20 cellular contexts compared by ENCODE assay signal in the genomic region with DNA sequence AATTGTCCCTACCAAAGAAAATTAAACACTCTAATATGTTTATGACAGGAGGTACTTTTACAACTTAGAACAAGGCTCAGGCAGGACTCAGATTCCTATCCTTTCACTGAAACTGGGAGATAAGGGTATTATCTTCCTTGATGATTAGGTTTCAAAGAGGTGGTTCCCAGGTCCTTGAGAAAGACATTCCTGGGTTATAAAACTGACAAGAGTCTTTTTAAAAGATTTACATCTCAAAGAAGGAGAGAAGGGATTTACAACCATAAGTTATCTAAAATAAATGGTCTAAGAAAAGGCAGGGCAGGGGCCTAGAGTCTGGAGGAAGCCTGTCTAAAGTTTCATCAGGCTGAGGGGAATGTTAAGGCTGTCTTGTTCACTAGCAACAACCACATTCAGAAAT.
"Had no signal": no experiment of that assay in that cellular context is flagged by ENCODE, and none has a peak within 500 bp of the region (broad histone marks: within the 10 kb centered on the region; RNA-seq: fewer than 3 reads in every experiment).

No MANE protein-coding gene starts in this region.

- DNase-seq: activated gamma-delta T cell treated with Interleukin-2 at 50 U/mL for 16 hours; activated T-cell treated with anti-CD3 and anti-CD28 coated beads, Interleukin-2, amount 50 U/mL, for 1 hour; aorta; caudate nucleus; effector memory CD4-positive, alpha-beta T cell; foreskin keratinocyte; left ventricle myocardium superior; mammary epithelial cell; occipital lobe; small intestine; stimulated activated CD4-positive, alpha-beta T cell treated with anti-CD3 and anti-CD28 coated beads, Interleukin-15, amount 100 ng/mL, for 24 hours; stomach; T-helper 9 cell had no signal

- H3K4me3 ChIP-seq: stomach, suprapubic skin, tibial nerve had no signal

- H3K4me3 Mint-ChIP-seq: brain; dendritic cell treated with granulocyte-macrophage colony-stimulating factor and Interleukin-4, amounts not matched to agents 40 ng/mL and 50 ng/mL, for 4 days; stimulated activated memory B cell treated with anti-CD40 and anti-IgM and Interleukin-4, amounts not matched to agents 10 μg/mL and 1 μg/mL and 100 μg/mL, for 72 hours had no signal

- H3K27me3 ChIP-seq: foreskin keratinocyte, stomach, suprapubic skin, tibial nerve had no signal

- H3K27ac ChIP-seq: foreskin keratinocyte, stomach, suprapubic skin, tibial nerve had no signal

- H3K27ac Mint-ChIP-seq: activated naive CD4-positive, alpha-beta T cell treated with anti-CD3 and anti-CD28 coated beads, Interleukin-2, amount 50 U/mL, for 72 hours; dendritic cell treated with granulocyte-macrophage colony-stimulating factor and Interleukin-4, amounts not matched to agents 40 ng/mL and 50 ng/mL, for 4 days; stimulated activated memory B cell treated with anti-CD40 and anti-IgM and Interleukin-4, amounts not matched to agents 10 μg/mL and 1 μg/mL and 100 μg/mL, for 72 hours had no signal

- H3K36me3 Mint-ChIP-seq: activated naive CD4-positive, alpha-beta T cell treated with anti-CD3 and anti-CD28 coated beads, Interleukin-2, amount 50 U/mL, for 72 hours; brain; stimulated activated memory B cell treated with anti-CD40 and anti-IgM and Interleukin-4, amounts not matched to agents 10 μg/mL and 1 μg/mL and 100 μg/mL, for 72 hours had no signal

- H3K4me1 Mint-ChIP-seq: brain; stimulated activated memory B cell treated with anti-CD40 and anti-IgM and Interleukin-4, amounts not matched to agents 10 μg/mL and 1 μg/mL and 100 μg/mL, for 72 hours had no signal

- H3K27me3 Mint-ChIP-seq: brain; dendritic cell treated with granulocyte-macrophage colony-stimulating factor and Interleukin-4, amounts not matched to agents 40 ng/mL and 50 ng/mL, for 4 days; stimulated activated memory B cell treated with anti-CD40 and anti-IgM and Interleukin-4, amounts not matched to agents 10 μg/mL and 1 μg/mL and 100 μg/mL, for 72 hours had no signal

- ATAC-seq: activated naive CD4-positive, alpha-beta T cell treated with anti-CD3 and anti-CD28 coated beads, Interleukin-2, amount 50 U/mL, for 72 hours; foreskin keratinocyte; left ventricle myocardium superior; sciatic nerve; stimulated activated memory B cell treated with anti-CD40 and anti-IgM and Interleukin-4, amounts not matched to agents 10 μg/mL and 1 μg/mL and 100 μg/mL, for 72 hours had no signal
